ENCODE assay signal across 1 cellular context in genomic region chr5:142120247-142120935, GRCh38.
TF ChIP-seq lines count a peak whose summit lies in the region.

No MANE protein-coding gene starts in this region.

TF ChIP-seq in IMR-90, 13 proteins besides CTCF, POLR2A, EP300 and RAD21 (continued from another document):
- TF ChIP-seq NFE2L2 (IDR thresholded peaks at IDR 0.05; ENCODE audit: low read depth, low read length): no peak
- TF ChIP-seq MXI1 (IDR thresholded peaks at IDR 0.05; ENCODE audit: borderline replicate concordance, low read depth, low read length): no peak
- TF ChIP-seq CHD1 (IDR thresholded peaks at IDR 0.05; ENCODE audit: low read depth, low read length): no peak
- no peak for TF ChIP-seq MAFK (IDR thresholded peaks at IDR 0.05; ENCODE audit: low read depth, low read length)
- no peak for TF ChIP-seq RCOR1 (IDR thresholded peaks at IDR 0.05; ENCODE audit: insufficient replicate concordance, low read length)
- TF ChIP-seq ELK1 (IDR thresholded peaks at IDR 0.05; ENCODE audit: borderline replicate concordance, low read depth, low read length): no peak
- no peak for TF ChIP-seq MAZ (IDR thresholded peaks at IDR 0.05; ENCODE audit: borderline replicate concordance, low read depth, low read length)
- TF ChIP-seq BHLHE40 (IDR thresholded peaks at IDR 0.05; ENCODE audit: low read depth, low read length): no peak
- no peak for TF ChIP-seq USF2 (IDR thresholded peaks at IDR 0.05; ENCODE audit: low read depth, low read length)
